In genomic region chr17:2336215-2337151, GRCh38 we compare ENCODE assay signal across 1 cellular context.
A peak's percentile ranks its signal among the peaks of the same experiment; 100 is the strongest.
TF ChIP-seq lines count a peak whose summit lies in the region.

Gene TSR1, minus strand, starts transcription at chr17:2336457. Its CDS starts 30 bp downstream, at chr17:2336427.

TF ChIP-seq in K562, 482 proteins besides CTCF, POLR2A, EP300 and RAD21 (continued from another document and continues in another):
- no peak for TF ChIP-seq CEBPZ (IDR thresholded peaks at IDR 0.05; ENCODE audit: borderline replicate concordance, low read depth, low read length)
- no peak for TF ChIP-seq LEF1 (IDR thresholded peaks at IDR 0.05)
- TF ChIP-seq NFATC3 (IDR thresholded peaks at IDR 0.05), result peak; percentile 67; the same call in 1 of the 2 replicates
- TF ChIP-seq ZKSCAN1 (IDR thresholded peaks at IDR 0.05; ENCODE audit: low read depth, low read length), result no peak
- TF ChIP-seq TARDBP (IDR thresholded peaks at IDR 0.05), result no peak
- peak; percentile 88 for TF ChIP-seq POLR2B (IDR thresholded peaks at IDR 0.05; ENCODE audit: low read depth, partially characterized antibody)
- TF ChIP-seq TEAD4 (IDR thresholded peaks at IDR 0.05; ENCODE audit: low read length), result no peak
- TF ChIP-seq TEAD4 (CRISPR knock-in tag; IDR thresholded peaks at IDR 0.05; ENCODE audit: borderline replicate concordance), result no peak
- 0 out of 2 replicates have a peak, but pooled peaks have one; percentile 13 for TF ChIP-seq ZNF511 (CRISPR knock-in tag; IDR thresholded peaks at IDR 0.05)
- no peak for TF ChIP-seq PTRF (tag; IDR thresholded peaks at IDR 0.05)
- no peak for TF ChIP-seq ZNF79 (CRISPR knock-in tag; IDR thresholded peaks at IDR 0.05; ENCODE audit: low read depth)
- TF ChIP-seq CBFA2T2 (conservative IDR thresholded peaks at IDR 0.05), result no peak
- TF ChIP-seq ZNF785 (CRISPR knock-in tag; IDR thresholded peaks at IDR 0.05), result no peak
- TF ChIP-seq NCOA2 (IDR thresholded peaks at IDR 0.05; ENCODE audit: partially characterized antibody in 2 of 2), result no peak
- TF ChIP-seq MCM7 (IDR thresholded peaks at IDR 0.05), result no peak
- no peak for TF ChIP-seq THRA (IDR thresholded peaks at IDR 0.05)
- TF ChIP-seq THRB (CRISPR knock-in tag; conservative IDR thresholded peaks at IDR 0.05), result no peak; the same call in 1 of the 2 replicates
- TF ChIP-seq IFI16 (CRISPR knock-in tag; IDR thresholded peaks at IDR 0.05), result no peak
- no peak for TF ChIP-seq ZBTB33 (CRISPR knock-in tag; IDR thresholded peaks at IDR 0.05)
- no peak for TF ChIP-seq GATA2 (CRISPR knock-in tag; IDR thresholded peaks at IDR 0.05)
- TF ChIP-seq GABPA (tag; conservative IDR thresholded peaks at IDR 0.05; ENCODE audit: low read depth), result peak; percentile 98
- no peak for TF ChIP-seq ZNF174 (CRISPR knock-in tag; IDR thresholded peaks at IDR 0.05)
- TF ChIP-seq SMAD4 (CRISPR knock-in tag; conservative IDR thresholded peaks at IDR 0.05), result no peak
- no peak; the same call in 1 of the 2 replicates for TF ChIP-seq TOE1 (IDR thresholded peaks at IDR 0.05; ENCODE audit: borderline replicate concordance)
- TF ChIP-seq TOE1 (CRISPR knock-in tag; IDR thresholded peaks at IDR 0.05; ENCODE audit: borderline replicate concordance, low read depth), result no peak
- no peak for TF ChIP-seq HOMEZ (CRISPR knock-in tag; IDR thresholded peaks at IDR 0.05)
- TF ChIP-seq ATF3 (IDR thresholded peaks at IDR 0.05), result no peak
- no peak for TF ChIP-seq ATF3 (CRISPR knock-in tag; conservative IDR thresholded peaks at IDR 0.05)
- TF ChIP-seq HSF4 (CRISPR knock-in tag; IDR thresholded peaks at IDR 0.05; ENCODE audit: borderline replicate concordance), result no peak
- no peak for TF ChIP-seq BRF2 (IDR thresholded peaks at IDR 0.05; ENCODE audit: borderline replicate concordance, insufficient read depth, insufficient read length)
- no peak for TF ChIP-seq SRF (CRISPR knock-in tag; IDR thresholded peaks at IDR 0.05)
- TF ChIP-seq ZNF717 (CRISPR knock-in tag; IDR thresholded peaks at IDR 0.05), result no peak
- no peak for TF ChIP-seq CHD7 (IDR thresholded peaks at IDR 0.05; ENCODE audit: low read depth, low read length)
- no peak for TF ChIP-seq ZNF75A (CRISPR knock-in tag; IDR thresholded peaks at IDR 0.05)
- peak; percentile 79 for TF ChIP-seq ZFX (CRISPR knock-in tag; IDR thresholded peaks at IDR 0.05)
- no peak for TF ChIP-seq MCM3 (IDR thresholded peaks at IDR 0.05)
- TF ChIP-seq ERF (CRISPR knock-in tag; IDR thresholded peaks at IDR 0.05), result no peak
- TF ChIP-seq ATF7 (IDR thresholded peaks at IDR 0.05), result peak; percentile 32; the same call in 1 of the 2 replicates
